In genomic region chr16:2214721-2214970, GRCh38 we compare ENCODE assay signal across 7 cellular contexts. TPM values are rescaled to one million over a fixed set of nuclear protein-coding genes. Genes with fewer than 3 reads are reported as not detected.
DNase-seq lines count a peak whose midpoint lies in the region; ATAC-seq lines count a peak whose summit lies in the region.

PGP (minus strand) TSS chr16:2214840; CDS start chr16:2214777, 63 bp downstream.

- H3K4me1 ChIP-seq in iPS-18a (ENCODE audit: control insufficient read depth, low read depth, low read length) = peaks cover 4% of the 10 kb centered on the region

- peaks cover 24% of the 10 kb centered on the region for H3K36me3 Mint-ChIP-seq in stimulated activated memory B cell treated with anti-CD40 and anti-IgM and Interleukin-4, amounts not matched to agents 10 μg/mL and 1 μg/mL and 100 μg/mL, for 72 hours

- no peaks in the 10 kb centered on the region for H3K27me3 ChIP-seq in iPS-18a (ENCODE audit: control insufficient read depth, insufficient read depth, low read length)

- DNase-seq in T-helper 9 cell (no peak), DMS153 treated with DMSO at 0.1 percent for 48 hours (lab: John Stamatoyannopoulos, UW; ENCODE audit: unreplicated experiment) (no peak)

- peaks cover 27% of the 10 kb centered on the region for H3K4me1 Mint-ChIP-seq in stimulated activated memory B cell treated with anti-CD40 and anti-IgM and Interleukin-4, amounts not matched to agents 10 μg/mL and 1 μg/mL and 100 μg/mL, for 72 hours

- peak within 1 kb of the TSS; percentile 79 for H3K4me3 Mint-ChIP-seq in stimulated activated memory B cell treated with anti-CD40 and anti-IgM and Interleukin-4, amounts not matched to agents 10 μg/mL and 1 μg/mL and 100 μg/mL, for 72 hours

- WGBS in adipose tissue, 3 donors = 0 to 1% (median 0%) methylated on average over 17 to 46 of the region's 47 CpGs

- ATAC-seq in GM19395 (IDR thresholded peaks at IDR 0.05; ENCODE audit: unreplicated experiment) = peak; percentile 76
- peak; percentile 88 for ATAC-seq in HG03280 (IDR thresholded peaks at IDR 0.05; ENCODE audit: unreplicated experiment)
- peak; percentile 97 for ATAC-seq in stimulated activated memory B cell treated with anti-CD40 and anti-IgM and Interleukin-4, amounts not matched to agents 10 μg/mL and 1 μg/mL and 100 μg/mL, for 72 hours

- no peaks in the 10 kb centered on the region for H3K9me3 ChIP-seq in iPS-18a (ENCODE audit: control insufficient read depth, low read depth, low read length)

- H3K9ac ChIP-seq in iPS-18a (ENCODE audit: low read length) = peak within 1 kb of the TSS; percentile 92

- peak within 1 kb of the TSS; percentile 83 for H3K27ac Mint-ChIP-seq in stimulated activated memory B cell treated with anti-CD40 and anti-IgM and Interleukin-4, amounts not matched to agents 10 μg/mL and 1 μg/mL and 100 μg/mL, for 72 hours

- peaks cover 9% of the 10 kb centered on the region for H3K36me3 ChIP-seq in iPS-18a (ENCODE audit: control insufficient read depth, low read depth, low read length)

- peak within 1 kb of the TSS; percentile 13 for H3K27ac ChIP-seq in adipose tissue (ENCODE audit: low read depth, low read length)
- peak within 1 kb of the TSS; percentile 96 for H3K27ac ChIP-seq in iPS-18a (ENCODE audit: low read length)

- no peaks in the 10 kb centered on the region for H3K9me3 Mint-ChIP-seq in stimulated activated memory B cell treated with anti-CD40 and anti-IgM and Interleukin-4, amounts not matched to agents 10 μg/mL and 1 μg/mL and 100 μg/mL, for 72 hours

- no peaks in the 10 kb centered on the region for H3K27me3 Mint-ChIP-seq in stimulated activated memory B cell treated with anti-CD40 and anti-IgM and Interleukin-4, amounts not matched to agents 10 μg/mL and 1 μg/mL and 100 μg/mL, for 72 hours

- H3K4me3 ChIP-seq in iPS-18a (ENCODE audit: low read length) = peak within 1 kb of the TSS; percentile 89

RNA-seq across cellular contexts. Expression of gene PGP, which starts in this region (rescaled TPM):
- 10 to 100 TPM in 2 of 3 donors, 1 to 10 TPM in 1; 3.8 to 12.6 (median 10.7) TPM for polyA plus RNA-seq in adipose tissue
